18 cellular contexts compared by ENCODE assay signal in genomic region chr6:37558646-37559045, GRCh38.
"Had no signal": no experiment of that assay in that cellular context is flagged by ENCODE, and none has a peak within 500 bp of the region (broad histone marks: within the 10 kb centered on the region; RNA-seq: fewer than 3 reads in every experiment).

No MANE protein-coding gene starts in this region.

- H3K27me3 Mint-ChIP-seq: activated naive CD4-positive, alpha-beta T cell treated with anti-CD3 and anti-CD28 coated beads, Interleukin-2, amount 50 U/mL, for 24 hours had no signal

- H3K36me3 Mint-ChIP-seq: natural killer cell had no signal

- H3K9me3 Mint-ChIP-seq: activated CD4-positive, alpha-beta T cell treated with anti-CD3 and anti-CD28 coated beads, Interleukin-2, amount 10 ng/mL, durations not matched to agents 7 days and 5 days; activated naive CD4-positive, alpha-beta T cell treated with anti-CD3 and anti-CD28 coated beads, Interleukin-2, amount 50 U/mL, for 24 hours; dendritic cell treated with granulocyte-macrophage colony-stimulating factor and Interleukin-4, amounts not matched to agents 40 ng/mL and 50 ng/mL, for 4 days; natural killer cell; stimulated activated naive CD8-positive, alpha-beta T cell treated with anti-CD3 and anti-CD28 coated beads, Interleukin-15, amount 100 ng/mL, for 72 hours had no signal

- H3K27ac Mint-ChIP-seq: activated CD4-positive, alpha-beta T cell treated with anti-CD3 and anti-CD28 coated beads, Interleukin-2, amount 10 ng/mL, durations not matched to agents 7 days and 5 days; activated CD8-positive, alpha-beta T cell treated with anti-CD3 and anti-CD28 coated beads, Interleukin-2, amount 10 ng/mL, durations not matched to agents 7 days and 5 days; activated naive CD4-positive, alpha-beta T cell treated with anti-CD3 and anti-CD28 coated beads, Interleukin-2, amount 50 U/mL, for 24 hours; dendritic cell treated with granulocyte-macrophage colony-stimulating factor and Interleukin-4, amounts not matched to agents 40 ng/mL and 50 ng/mL, for 4 days had no signal

- ATAC-seq: activated CD4-positive, CD25-positive, alpha-beta regulatory T cell treated with anti-CD3 and anti-CD28 coated beads, Interleukin-2, amount 50 U/mL, for 24 hours; left cardiac atrium had no signal

- H3K4me3 Mint-ChIP-seq: activated CD4-positive, alpha-beta T cell treated with anti-CD3 and anti-CD28 coated beads, Interleukin-2, amount 10 ng/mL, durations not matched to agents 7 days and 5 days; activated CD8-positive, alpha-beta T cell treated with anti-CD3 and anti-CD28 coated beads, Interleukin-2, amount 10 ng/mL, durations not matched to agents 7 days and 5 days; activated naive CD4-positive, alpha-beta T cell treated with anti-CD3 and anti-CD28 coated beads, Interleukin-2, amount 50 U/mL, for 24 hours; dendritic cell treated with granulocyte-macrophage colony-stimulating factor and Interleukin-4, amounts not matched to agents 40 ng/mL and 50 ng/mL, for 4 days; natural killer cell; stimulated activated naive CD8-positive, alpha-beta T cell treated with anti-CD3 and anti-CD28 coated beads, Interleukin-15, amount 100 ng/mL, for 72 hours had no signal

- H3K9me3 ChIP-seq: adrenal gland, suprapubic skin, vagina had no signal

- H3K27me3 ChIP-seq: adrenal gland, vagina had no signal

- H3K27ac ChIP-seq: adrenal gland, suprapubic skin, vagina had no signal

- DNase-seq: activated CD4-positive, alpha-beta T cell treated with anti-CD3 and anti-CD28 coated beads, Interleukin-2, amount 10 ng/mL, durations not matched to agents 7 days and 5 days; activated CD8-positive, alpha-beta memory T cell treated with anti-CD3 and anti-CD28 coated beads, Interleukin-2, amount 50 U/mL, for 48 hours; activated CD8-positive, alpha-beta T cell treated with anti-CD3 and anti-CD28 coated beads, Interleukin-2, amount 10 ng/mL, durations not matched to agents 7 days and 5 days; activated gamma-delta T cell; activated T-cell treated with anti-CD3 and anti-CD28 coated beads, Interleukin-2, amount 50 U/mL, for 48 hours; adrenal gland; effector CD8-positive, alpha-beta T cell; left cardiac atrium; natural killer cell; posterior cingulate gyrus; stimulated activated CD8-positive, alpha-beta memory T cell treated with anti-CD3 and anti-CD28 coated beads, Interleukin-4, amount 100 ng/mL, for 48 hours; stimulated activated naive CD8-positive, alpha-beta T cell treated with anti-CD3 and anti-CD28 coated beads, Interleukin-15, amount 100 ng/mL, for 72 hours; trophoblast cell had no signal
